14 cellular contexts compared by ENCODE assay signal in the genomic region with DNA sequence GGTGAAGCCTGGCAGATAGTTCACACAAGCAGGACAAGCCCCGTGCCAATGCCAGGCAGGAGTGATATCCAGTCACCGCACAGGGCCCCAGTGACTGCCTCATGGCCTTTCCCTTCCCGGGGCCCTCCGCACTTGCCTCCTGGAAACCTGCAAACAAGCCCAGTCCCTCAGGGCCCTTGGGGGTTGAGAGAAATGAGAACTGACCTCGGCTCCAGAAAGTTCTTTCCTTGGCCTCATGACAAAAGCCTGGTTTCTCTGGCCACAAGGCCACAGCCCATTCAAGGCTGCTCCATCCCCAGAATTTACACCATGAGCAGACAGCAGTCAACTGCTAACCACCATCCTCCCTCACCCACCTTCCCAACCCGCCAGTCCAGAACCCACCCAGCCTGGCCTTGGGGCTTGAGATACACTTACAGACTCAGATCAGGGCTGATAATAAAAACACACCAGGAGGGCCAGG.
DNase-seq lines count a peak whose midpoint lies in the region; ATAC-seq lines count a peak whose summit lies in the region.
"Had no signal": no experiment of that assay in that cellular context is flagged by ENCODE, and none has a peak within 500 bp of the region (broad histone marks: within the 10 kb centered on the region; RNA-seq: fewer than 3 reads in every experiment).

No MANE protein-coding gene starts in this region.

- H3K27me3 Mint-ChIP-seq in activated naive CD8-positive, alpha-beta T cell = no peaks in the 10 kb centered on the region
- no peaks in the 10 kb centered on the region for H3K27me3 Mint-ChIP-seq in activated naive CD8-positive, alpha-beta T cell treated with anti-CD3 and anti-CD28 coated beads for 36 hours
- no peaks in the 10 kb centered on the region for H3K27me3 Mint-ChIP-seq in T-cell
- no peaks in the 10 kb centered on the region for H3K27me3 Mint-ChIP-seq in memory B cell

- H3K4me3 Mint-ChIP-seq in activated naive CD8-positive, alpha-beta T cell = no peak overlapping the region
- H3K4me3 Mint-ChIP-seq in activated naive CD8-positive, alpha-beta T cell treated with anti-CD3 and anti-CD28 coated beads for 36 hours = no peak overlapping the region
- H3K4me3 Mint-ChIP-seq in T-cell = no peak overlapping the region
- no peak overlapping the region for H3K4me3 Mint-ChIP-seq in memory B cell

- H3K4me1 Mint-ChIP-seq in activated naive CD8-positive, alpha-beta T cell (ENCODE audit: low read depth) = peaks cover 40% of the 10 kb centered on the region
- H3K4me1 Mint-ChIP-seq in activated naive CD8-positive, alpha-beta T cell treated with anti-CD3 and anti-CD28 coated beads for 36 hours = peaks cover 36% of the 10 kb centered on the region
- peaks cover 29 to 41% (median 32%) of the 10 kb centered on the region in 3 donors for H3K4me1 Mint-ChIP-seq in T-cell
- peaks cover 15% of the 10 kb centered on the region for H3K4me1 Mint-ChIP-seq in memory B cell

- DNase-seq in activated naive CD8-positive, alpha-beta T cell treated with anti-CD3 and anti-CD28 coated beads for 36 hours = no peak
- DNase-seq in T-cell (no peak), memory B cell (ENCODE audit: low spot score in 2 of 2) (peak in 1 of 2 donors; percentile 3), GM19240 (ENCODE audit: insufficient read length, low spot score) (no peak)
- DNase-seq in activated CD4-positive, alpha-beta T cell treated with anti-CD3 and anti-CD28 coated beads, Interleukin-2, amount 50 U/mL, for 1 hour = no peak
- DNase-seq: effector memory CD4-positive, alpha-beta T cell; GDM1; NCI-H1105 treated with DMSO at 0.1 percent for 48 hours; stimulated activated naive CD4-positive, alpha-beta T cell treated with Interleukin-2 at 50 U/mL for 16 hours had no signal

- CTCF ChIA-PET in T-cell (lab: Charles Lee) = no interaction called here

- H3K9me3 Mint-ChIP-seq in activated naive CD8-positive, alpha-beta T cell (ENCODE audit: low read depth) = no peaks in the 10 kb centered on the region
- no peaks in the 10 kb centered on the region for H3K9me3 Mint-ChIP-seq in activated naive CD8-positive, alpha-beta T cell treated with anti-CD3 and anti-CD28 coated beads for 36 hours
- H3K9me3 Mint-ChIP-seq in T-cell = no peaks in the 10 kb centered on the region
- no peaks in the 10 kb centered on the region for H3K9me3 Mint-ChIP-seq in memory B cell
- H3K9me3 Mint-ChIP-seq: activated naive CD4-positive, alpha-beta T cell treated with anti-CD3 and anti-CD28 coated beads, Interleukin-2, amount 50 U/mL, for 72 hours had no signal

- H3K27ac Mint-ChIP-seq in activated naive CD8-positive, alpha-beta T cell = peak overlapping the region; percentile 16
- H3K27ac Mint-ChIP-seq in activated naive CD8-positive, alpha-beta T cell treated with anti-CD3 and anti-CD28 coated beads for 36 hours = no peak overlapping the region
- peak overlapping the region; percentile 34 to 78 for H3K27ac Mint-ChIP-seq in T-cell
- peak overlapping the region; percentile 55 for H3K27ac Mint-ChIP-seq in memory B cell

- POLR2A ChIA-PET in T-cell (lab: Charles Lee) = no interaction called here

- ATAC-seq in T-cell (replicated peaks in 1 of 4) (no peak), memory B cell (ENCODE audit: low read depth) (no peak), GM18868 (IDR thresholded peaks at IDR 0.05; ENCODE audit: unreplicated experiment) (no peak)
- ATAC-seq: activated naive CD4-positive, alpha-beta T cell treated with anti-CD3 and anti-CD28 coated beads, Interleukin-2, amount 50 U/mL, for 72 hours had no signal

- H3K36me3 Mint-ChIP-seq in activated naive CD8-positive, alpha-beta T cell = peaks cover 4% of the 10 kb centered on the region
- peaks cover 2% of the 10 kb centered on the region for H3K36me3 Mint-ChIP-seq in activated naive CD8-positive, alpha-beta T cell treated with anti-CD3 and anti-CD28 coated beads for 36 hours
- H3K36me3 Mint-ChIP-seq in T-cell (peaks cover 14% of the 10 kb centered on the region), memory B cell (peaks cover 3% of the 10 kb centered on the region)
- H3K36me3 Mint-ChIP-seq: activated naive CD4-positive, alpha-beta T cell treated with anti-CD3 and anti-CD28 coated beads, Interleukin-2, amount 50 U/mL, for 72 hours had no signal

- peak overlapping the region; percentile 82 for H3K27ac ChIP-seq in temporal lobe (ENCODE audit: low read depth, low read length)
- H3K27ac ChIP-seq: KMS-11 had no signal
